Comparison of ENCODE assay signal across 21 cellular contexts in the genomic region with DNA sequence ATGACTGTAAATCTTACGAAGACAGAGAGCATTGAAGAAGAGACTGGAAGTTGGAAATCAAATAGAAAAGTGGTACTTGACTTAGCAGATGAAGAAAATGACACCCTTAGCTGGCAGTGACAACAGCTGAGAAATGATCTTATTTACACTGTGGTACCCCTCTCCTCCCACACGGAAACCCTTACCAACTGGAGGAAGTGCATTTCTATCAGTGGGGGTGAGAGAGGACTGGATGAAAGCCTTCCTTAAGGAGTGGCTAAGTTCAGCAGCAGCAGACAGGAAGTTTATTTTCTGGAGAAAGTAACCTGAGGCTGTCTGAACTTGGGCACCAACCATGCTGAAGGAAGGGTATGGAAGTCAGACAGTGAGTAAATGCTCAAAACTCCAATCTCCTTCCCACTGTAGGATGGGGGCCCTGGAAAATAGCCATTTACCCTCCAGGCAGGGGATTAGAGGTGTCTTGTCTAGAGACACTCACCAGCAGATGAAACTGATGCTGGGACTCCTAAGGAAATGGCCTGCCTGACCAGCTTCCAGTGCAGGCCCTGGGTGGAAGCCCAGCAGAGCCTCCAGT.
DNase-seq lines count a peak whose midpoint lies in the region; ATAC-seq, FAIRE-seq and TF ChIP-seq lines count a peak whose summit lies in the region.
"Had no signal": no experiment of that assay in that cellular context is flagged by ENCODE, and none has a peak within 500 bp of the region (broad histone marks: within the 10 kb centered on the region; RNA-seq: fewer than 3 reads in every experiment).

No MANE protein-coding gene starts in this region.

- H3K36me3 Mint-ChIP-seq in activated CD4-positive, alpha-beta T cell treated with anti-CD3 and anti-CD28 coated beads for 36 hours (ENCODE audit: low read depth) = peaks cover 5% of the 10 kb centered on the region

- ATAC-seq in activated CD4-positive, alpha-beta T cell treated with anti-CD3 and anti-CD28 coated beads for 36 hours = peak; percentile 42
- ATAC-seq: activated CD4-positive, CD25-positive, alpha-beta regulatory T cell treated with anti-CD3 and anti-CD28 coated beads, Interleukin-2, amount 50 U/mL, for 24 hours; gastrocnemius medialis; right cardiac atrium had no signal

- CTCF ChIA-PET in activated CD4-positive, alpha-beta T cell treated with anti-CD3 and anti-CD28 coated beads for 36 hours (lab: Charles Lee) = interaction anchor here (0.7 kb wide), 1 partner anchor 500 kb away, joined by 3 read pairs; no protein-coding TSS in a partner anchor

- FAIRE-seq in small intestine (lab: Jason Lieb, UNC) = no peak

- no peak overlapping the region for H3K4me3 Mint-ChIP-seq in activated CD4-positive, alpha-beta T cell treated with anti-CD3 and anti-CD28 coated beads for 36 hours

- no peaks in the 10 kb centered on the region for H3K9me3 ChIP-seq in colonic mucosa
- H3K9me3 ChIP-seq in small intestine (ENCODE audit: control insufficient read depth, low read depth) = no peaks in the 10 kb centered on the region
- H3K9me3 ChIP-seq: gastrocnemius medialis, neutrophil had no signal

- no peak overlapping the region for H3K9ac ChIP-seq in colonic mucosa (ENCODE audit: low read depth in 2 of 2, low read length in 2 of 2)

- H3K9me3 Mint-ChIP-seq in activated CD4-positive, alpha-beta T cell treated with anti-CD3 and anti-CD28 coated beads for 36 hours (ENCODE audit: low read depth) = peaks cover 15% of the 10 kb centered on the region

- peaks cover 40% of the 10 kb centered on the region for H3K4me1 Mint-ChIP-seq in activated CD4-positive, alpha-beta T cell treated with anti-CD3 and anti-CD28 coated beads for 36 hours

- H3K4me3 ChIP-seq in colonic mucosa (no peak overlapping the region), small intestine (ENCODE audit: low read depth in 1 of 2, low read length in 2 of 2) (no peak overlapping the region)
- H3K4me3 ChIP-seq: gastrocnemius medialis had no signal

- DNase-seq in activated CD4-positive, alpha-beta T cell treated with anti-CD3 and anti-CD28 coated beads for 36 hours = no peak
- DNase-seq in activated CD4-positive, alpha-beta T cell treated with anti-CD3 and anti-CD28 coated beads for 1 hour = no peak
- DNase-seq in RPMI7951 (ENCODE audit: low read depth) (peak; percentile 65), colonic mucosa (no peak), small intestine (peak; percentile 45), NCI-H1694 (lab: John Stamatoyannopoulos, UW) (no peak), dermis blood vessel endothelial cell (no peak), middle frontal gyrus (ENCODE audit: extremely low spot score, low spot score) (no peak)
- DNase-seq: activated T-cell treated with anti-CD3 and anti-CD28 coated beads for 4 hours; DMS79 treated with DMSO at 0.1 percent for 48 hours; gastrocnemius medialis; GOT3; MV-4-11; NCI-H774; right cardiac atrium; stimulated activated CD4-positive, alpha-beta T cell treated with anti-CD3 and anti-CD28 coated beads, Interleukin-2, amount 100 ng/mL, for 24 hours; T-helper 1 cell; trophoblast cell had no signal

- POLR2A ChIA-PET in activated CD4-positive, alpha-beta T cell treated with anti-CD3 and anti-CD28 coated beads for 36 hours (lab: Charles Lee) = no interaction called here

- 48 to 51% (median 49%) methylated on average over 2 of the region's 2 CpGs for WGBS in small intestine, 3 donors

- H3K27ac ChIP-seq in colonic mucosa (peak overlapping the region; percentile 53), small intestine (ENCODE audit: low read depth in 1 of 2, low read length in 1 of 2) (peak overlapping the region in 1 of 2 donors; percentile 4)
- H3K27ac ChIP-seq: 22Rv1, gastrocnemius medialis, neutrophil had no signal

- no peaks in the 10 kb centered on the region for H3K27me3 Mint-ChIP-seq in activated CD4-positive, alpha-beta T cell treated with anti-CD3 and anti-CD28 coated beads for 36 hours

- intact Hi-C loops in activated CD4-positive, alpha-beta T cell treated with anti-CD3 and anti-CD28 coated beads for 36 hours (cut with DNase I, micrococcal nuclease) = loop anchor here in 1 of 2 experiments (5.0 to 10.0 kb wide), 2 partner anchors 90 to 213 kb away; no protein-coding TSS in a partner anchor
- intact Hi-C loops in colonic mucosa (cut with DNase I) = no loop called here

- TF ChIP-seq CTCF in colonic mucosa (IDR thresholded peaks at IDR 0.05) = no peak

- H3K4me1 ChIP-seq in colonic mucosa = peaks cover 7% of the 10 kb centered on the region
- H3K4me1 ChIP-seq in small intestine (ENCODE audit: control insufficient read depth in 2 of 2, insufficient read depth in 1 of 2, low read depth in 1 of 2, low read length in 1 of 2) = peaks cover 0 to 8% of the 10 kb centered on the region in 2 donors
- H3K4me1 ChIP-seq: gastrocnemius medialis had no signal

- H3K27me3 ChIP-seq in colonic mucosa (no peaks in the 10 kb centered on the region), small intestine (ENCODE audit: control insufficient read depth in 2 of 2, insufficient read depth in 2 of 2, low read length in 2 of 2) (no peaks in the 10 kb centered on the region)
- H3K27me3 ChIP-seq: gastrocnemius medialis, neutrophil had no signal

- H3K27ac Mint-ChIP-seq in activated CD4-positive, alpha-beta T cell treated with anti-CD3 and anti-CD28 coated beads for 36 hours = peak overlapping the region; percentile 35

- H3K36me3 ChIP-seq in colonic mucosa = no peaks in the 10 kb centered on the region
- no peaks in the 10 kb centered on the region for H3K36me3 ChIP-seq in small intestine (ENCODE audit: control insufficient read depth in 2 of 2, insufficient read depth in 2 of 2, low read length in 2 of 2)
- H3K36me3 ChIP-seq: gastrocnemius medialis, neutrophil had no signal

Comparison
In these comparisons a context has a peak if more than half of its experiments do, and no peak if none do; other contexts are left out.
1. DNase-seq: peak in RPMI7951 (single experiment) and small intestine (single experiment); none in activated CD4-positive, alpha-beta T cell treated with anti-CD3 and anti-CD28 coated beads for 36 hours (single experiment), activated CD4-positive, alpha-beta T cell treated with anti-CD3 and anti-CD28 coated beads for 1 hour (single experiment), colonic mucosa (single experiment), NCI-H1694 (single experiment), dermis blood vessel endothelial cell (single experiment) and middle frontal gyrus (single experiment).